Comparison of ENCODE assay signal across 17 cellular contexts in genomic region chr3:191382661-191383060, GRCh38. TPM values are rescaled to one million over a fixed set of nuclear protein-coding genes. Genes with fewer than 3 reads are reported as not detected.
DNase-seq lines count a peak whose midpoint lies in the region; ATAC-seq, FAIRE-seq and TF ChIP-seq lines count a peak whose summit lies in the region.
"Had no signal": no experiment of that assay in that cellular context is flagged by ENCODE, and none has a peak within 500 bp of the region (broad histone marks: within the 10 kb centered on the region; RNA-seq: fewer than 3 reads in every experiment).

No MANE protein-coding gene starts in this region.

- H4K20me1 ChIP-seq in GM12878 (ENCODE audit: control insufficient read depth, insufficient read depth), result no peaks in the 10 kb centered on the region

- H3K4me3 Mint-ChIP-seq in glutamatergic neuron (ENCODE audit: unreplicated experiment), result no peak overlapping the region
- H3K4me3 Mint-ChIP-seq: activated CD4-positive, alpha-beta T cell treated with anti-CD3 and anti-CD28 coated beads for 36 hours had no signal

- RAD21 ChIA-PET in GM12878 (lab: Charles Lee; ENCODE audit: unreplicated experiment), result interaction anchor here (0.7 to 2.6 kb wide), 9 partner anchors 10 to 140 kb away, joined by 3 to 17 read pairs (median 4); no protein-coding TSS in a partner anchor

- in situ Hi-C loops in GM12878 (cut with MboI), result no loop called here

- peak; percentile 73 for FAIRE-seq in GM12878 (lab: Jason Lieb, UNC)
- FAIRE-seq: bronchial epithelial cell, HepG2, small intestine had no signal

- H3K9me3 ChIP-seq in GM12878 (replicated peaks; ENCODE audit: control insufficient read depth, insufficient read depth, low read length), result no peaks in the 10 kb centered on the region
- H3K9me3 ChIP-seq in right cardiac atrium (ENCODE audit: control insufficient read depth, low read length), result no peaks in the 10 kb centered on the region

- no peak overlapping the region for H3K4me3 ChIP-seq in GM12865 (ENCODE audit: low read depth, low read length)
- no peak overlapping the region for H3K4me3 ChIP-seq in GM12878
- H3K4me3 ChIP-seq in right cardiac atrium (ENCODE audit: low read length), result no peak overlapping the region

- TF ChIP-seq POLR2A in GM12878 (IDR thresholded peaks at IDR 0.05; ENCODE audit: low read depth, low read length), result no peak

- H3K79me2 ChIP-seq in GM12878 (ENCODE audit: control insufficient read depth, insufficient read depth, low read length), result no peaks in the 10 kb centered on the region

- no peak overlapping the region for H3K4me2 ChIP-seq in GM12878 (ENCODE audit: control insufficient read depth, insufficient read depth)

- POLR2A ChIA-PET in GM12878 (lab: Charles Lee), result interaction anchor here (1.1 kb wide), 1 partner anchor 27 kb away, joined by 3 read pairs; no protein-coding TSS in a partner anchor

- no TSS peak for BruUV-seq in GM12878 (replicated peaks; lab: Mats Ljungman, UMichigan)

- H3K27ac Mint-ChIP-seq in glutamatergic neuron (ENCODE audit: unreplicated experiment), result no peak overlapping the region
- H3K27ac Mint-ChIP-seq: activated CD4-positive, alpha-beta T cell treated with anti-CD3 and anti-CD28 coated beads for 36 hours; activated naive CD4-positive, alpha-beta T cell treated with anti-CD3 and anti-CD28 coated beads, Interleukin-2, amount 50 U/mL, for 72 hours had no signal

- peaks cover 2% of the 10 kb centered on the region for H3K27me3 Mint-ChIP-seq in glutamatergic neuron (ENCODE audit: unreplicated experiment)
- H3K27me3 Mint-ChIP-seq: activated CD4-positive, alpha-beta T cell treated with anti-CD3 and anti-CD28 coated beads for 36 hours had no signal

- H3K9ac ChIP-seq in GM12878 (ENCODE audit: control insufficient read depth, insufficient read depth, low read length), result no peak overlapping the region

- TF ChIP-seq EP300 in GM12878 (IDR thresholded peaks at IDR 0.05; ENCODE audit: borderline replicate concordance in 1 of 2, control insufficient read depth in 1 of 2, low read depth in 2 of 2, low read length in 2 of 2), result no peak

- CTCF ChIA-PET in GM12878 (lab: Yijun Ruan, JAX), result interaction anchor here (0.6 to 2.3 kb wide), 13 partner anchors 9 to 247 kb away, joined by 3 to 8 read pairs (median 3); no protein-coding TSS in a partner anchor

- TF ChIP-seq RAD21 in GM12878 (IDR thresholded peaks at IDR 0.05; ENCODE audit: insufficient read depth, low read depth, low read length), result no peak

- H3K36me3 ChIP-seq in GM12878 (ENCODE audit: control insufficient read depth in 2 of 2, insufficient read depth in 2 of 2, low read length in 1 of 2), result peaks cover 5 to 28% of the 10 kb centered on the region in 2 experiments; a peak in 3 of 4 replicates

- SMC1A ChIA-PET in GM12878 (lab: Charles Lee; ENCODE audit: uncharacterized antibody, unreplicated experiment), result interaction anchor here (0.9 to 5.2 kb wide), 21 partner anchors 9 to 247 kb away, joined by 3 to 33 read pairs (median 5); no protein-coding TSS in a partner anchor

- H2AFZ ChIP-seq in GM12878 (ENCODE audit: control insufficient read depth, low read depth, low read length), result no peak overlapping the region

- TF ChIP-seq CTCF in GM12865 (IDR thresholded peaks at IDR 0.05; ENCODE audit: insufficient read depth, low read depth, low read length, missing control alignments), result no peak
- no peak for TF ChIP-seq CTCF in GM12878 (IDR thresholded peaks at IDR 0.05 in 2 of 3, conservative IDR thresholded peaks at IDR 0.05 in 1 of 3; ENCODE audit: control insufficient read depth in 2 of 3, extremely low read depth in 1 of 3, insufficient read depth in 1 of 3, low read depth in 3 of 3, low read length in 3 of 3)
- TF ChIP-seq CTCF in glutamatergic neuron (IDR thresholded peaks at IDR 0.05; ENCODE audit: partially characterized antibody, unreplicated experiment), result no peak

- H3K27me3 ChIP-seq in GM12878 (replicated peaks in 1 of 2; ENCODE audit: control insufficient read depth in 2 of 2, insufficient read depth in 2 of 2, low read length in 1 of 2), result no peaks in the 10 kb centered on the region
- H3K27me3 ChIP-seq in right cardiac atrium (ENCODE audit: control insufficient read depth, insufficient read depth), result no peaks in the 10 kb centered on the region

- H3K9me3 Mint-ChIP-seq in glutamatergic neuron (ENCODE audit: unreplicated experiment), result no peaks in the 10 kb centered on the region

- DNase-seq in GM12865 (ENCODE audit: low read depth) (peak; percentile 22), GM12878 (ENCODE audit: low read depth, low spot score) (no peak), T-helper 2 cell (no peak), glutamatergic neuron (no peak), right cardiac atrium (no peak)
- DNase-seq: ACHN; activated CD4-positive, alpha-beta T cell treated with anti-CD3 and anti-CD28 coated beads for 36 hours; NCI-H1417 treated with DMSO at 0.1 percent for 48 hours; small intestine had no signal

- WGBS in GM12878 (ENCODE audit: insufficient coverage, insufficient replicate concordance, low lambda C conversion rate, missing lambda C conversion rate), result 0% methylated on average over 1 of the region's 1 CpG
- 66% methylated on average over 1 of the region's 1 CpG for WGBS in right cardiac atrium

- intact Hi-C loops in GM12878 (cut with micrococcal nuclease; ENCODE audit: unreplicated experiment), result no loop called here
- intact Hi-C loops in right cardiac atrium (cut with DNase I), result loop anchor here in 3 of 4 donors (10.0 kb wide), 3 partner anchors 48 to 138 kb away; partner anchors contain the start of gene UTS2B (in 1 of the 3)

- ATAC-seq in GM21447 (IDR thresholded peaks at IDR 0.05; ENCODE audit: unreplicated experiment), result peak; percentile 68
- peak; percentile 72 for ATAC-seq in HG03432 (IDR thresholded peaks at IDR 0.05; ENCODE audit: unreplicated experiment)
- ATAC-seq in GM12878, result peak; percentile 60
- ATAC-seq in right cardiac atrium, result no peak
- ATAC-seq in HG02642 (IDR thresholded peaks at IDR 0.05; ENCODE audit: poor library complexity, unreplicated experiment), result no peak
- ATAC-seq: activated CD4-positive, alpha-beta T cell treated with anti-CD3 and anti-CD28 coated beads for 36 hours; activated naive CD4-positive, alpha-beta T cell treated with anti-CD3 and anti-CD28 coated beads, Interleukin-2, amount 50 U/mL, for 72 hours; HepG2 had no signal

- peaks cover 10% of the 10 kb centered on the region for H3K4me1 Mint-ChIP-seq in glutamatergic neuron (ENCODE audit: low read depth, unreplicated experiment)

- H3K4me1 ChIP-seq in GM12878 (ENCODE audit: control insufficient read depth, insufficient read depth, low read length) (peaks cover 17% of the 10 kb centered on the region), right cardiac atrium (ENCODE audit: control insufficient read depth, insufficient read depth, low read length) (peaks cover 7% of the 10 kb centered on the region)

- H3K27ac ChIP-seq in GM12878 (ENCODE audit: control insufficient read depth, insufficient read depth) (no peak overlapping the region), right cardiac atrium (ENCODE audit: low read length) (no peak overlapping the region)
- H3K27ac ChIP-seq: RWPE1 had no signal

- no peaks in the 10 kb centered on the region for H3K36me3 Mint-ChIP-seq in glutamatergic neuron (ENCODE audit: unreplicated experiment)
- H3K36me3 Mint-ChIP-seq: activated naive CD4-positive, alpha-beta T cell treated with anti-CD3 and anti-CD28 coated beads, Interleukin-2, amount 50 U/mL, for 72 hours had no signal

TF ChIP-seq in GM12878, 131 proteins besides CTCF, POLR2A, EP300 and RAD21 (continues in another document):
- no peak for TF ChIP-seq ZNF622 (IDR thresholded peaks at IDR 0.05)
- 0 out of 2 replicates have a peak, but pooled peaks have one; percentile 27 for TF ChIP-seq NFIC (IDR thresholded peaks at IDR 0.05; ENCODE audit: low read depth, low read length)
- TF ChIP-seq SREBF1 (IDR thresholded peaks at IDR 0.05; ENCODE audit: low read length), result no peak

RNA-seq across cellular contexts. Expression of gene UTS2B, which starts 52.3 kb away (rescaled TPM):
- 0.86 and 2.3 TPM in 2 replicates for total RNA-seq in GM12878 (2013; cell fraction: nucleolus; rRNA removed)
- total RNA-seq in GM12878 (2014; rRNA removed) (0.28 and 1.3 TPM in 2 replicates), GM12878 (2014; rRNA removed; fragmentation: Illumina TruSeq; extraction: Trizol) (0.36 and 0.64 TPM in 2 replicates), GM12878 (2021) (0.28 and 0.29 TPM in 2 replicates), glutamatergic neuron (ENCODE audit: unreplicated experiment) (not detected), right cardiac atrium (1 to 10 TPM in 1 of 4 donors, under 1 TPM in 3; 0.39 to 1.2 (median 0.43) TPM)
- not detected for polyA plus RNA-seq in GM12878 (2011; ENCODE audit: low read depth)
- polyA plus RNA-seq in GM12878 (2011; rRNA removed) (0.43 and 0.66 TPM in 2 replicates), GM12878 (2014; fragmentation: Illumina TruSeq; extraction: Trizol) (0.33 and 0.53 TPM in 2 replicates), GM12878 (2014; fragmentation: Nextera tagmentation; extraction: Ambion mirVana) (under 1 TPM; 0.15 to 0.45 TPM), GM12878 (2014; rRNA removed) (0.70 and 0.72 TPM in 2 replicates), GM12878 (2016; fragmentation: Nextera tagmentation; extraction: Ambion mirVana) (under 1 TPM; 0.45 to 0.48 TPM), right cardiac atrium (0.16 TPM)
- polyA plus RNA-seq in GM12878 (2011; cell fraction: cytosol; rRNA removed), result 0.23 and 0.49 TPM in 2 replicates
- polyA plus RNA-seq in GM12878 (2011; cell fraction: nucleus; rRNA removed), result 0.22 and 0.35 TPM in 2 replicates
- 0.32 TPM in 1 of 2 replicates, not detected in the other for polyA plus RNA-seq in GM12878 (2012)
- polyA minus RNA-seq in GM12878 (2011; rRNA and poly(A)+ RNA removed), result 1.5 and 1.8 TPM in 2 replicates
- not detected in 2 replicates for polyA minus RNA-seq in GM12878 (2011; cell fraction: cytosol; rRNA and poly(A)+ RNA removed)
- 2.4 and 3.5 TPM in 2 replicates for polyA minus RNA-seq in GM12878 (2011; cell fraction: nucleus; rRNA and poly(A)+ RNA removed)
- total RNA-seq: activated CD4-positive, alpha-beta T cell treated with anti-CD3 and anti-CD28 coated beads for 36 hours; activated naive CD4-positive, alpha-beta T cell treated with anti-CD3 and anti-CD28 coated beads, Interleukin-2, amount 50 U/mL, for 72 hours; bronchial epithelial cell; T-helper 1 cell treated with Interleukin-12 subunit alpha and Interleukin-12 subunit beta and Interleukin-4 antibody, amounts not matched to agents 30 ng/mL and 1 ng/mL, for 36 hours had no signal

RNA-seq across cellular contexts. Expression of gene CCDC50, which starts 53.5 kb away (rescaled TPM):
- total RNA-seq in GM12878 (2013; cell fraction: nucleolus; rRNA removed), result 191 and 209 TPM in 2 replicates
- total RNA-seq in GM12878 (2014; rRNA removed) (112 and 126 TPM in 2 replicates), GM12878 (2014; rRNA removed; fragmentation: Illumina TruSeq; extraction: Trizol) (117 and 123 TPM in 2 replicates), GM12878 (2021) (144 and 150 TPM in 2 replicates), glutamatergic neuron (ENCODE audit: unreplicated experiment) (144 TPM), right cardiac atrium (10 to 100 TPM; 47.6 to 67.5 (median 51.3) TPM)
- polyA plus RNA-seq in GM12878 (2011; ENCODE audit: low read depth), result 21.4 TPM
- polyA plus RNA-seq in GM12878 (2011; rRNA removed) (132 and 180 TPM in 2 replicates), GM12878 (2014; fragmentation: Illumina TruSeq; extraction: Trizol) (137 and 148 TPM in 2 replicates), GM12878 (2014; fragmentation: Nextera tagmentation; extraction: Ambion mirVana) (10 to 100 TPM; 46.7 to 61.5 TPM), GM12878 (2014; rRNA removed) (107 and 122 TPM in 2 replicates), GM12878 (2016; fragmentation: Nextera tagmentation; extraction: Ambion mirVana) (100 to 1,000 TPM; 127 to 130 TPM), right cardiac atrium (22.5 TPM)
- polyA plus RNA-seq in GM12878 (2011; cell fraction: cytosol; rRNA removed), result 60.1 and 71.2 TPM in 2 replicates
- 102 and 104 TPM in 2 replicates for polyA plus RNA-seq in GM12878 (2011; cell fraction: nucleus; rRNA removed)
- 32.8 and 42.2 TPM in 2 replicates for polyA plus RNA-seq in GM12878 (2012)
- 77.5 and 87.0 TPM in 2 replicates for polyA minus RNA-seq in GM12878 (2011; rRNA and poly(A)+ RNA removed)
- polyA minus RNA-seq in GM12878 (2011; cell fraction: cytosol; rRNA and poly(A)+ RNA removed), result 47.4 and 57.9 TPM in 2 replicates
- 127 and 198 TPM in 2 replicates for polyA minus RNA-seq in GM12878 (2011; cell fraction: nucleus; rRNA and poly(A)+ RNA removed)

Comparison
In these comparisons a context has a peak if more than half of its experiments do, and no peak if none do; other contexts are left out.
1. ATAC-seq: peak in GM21447 (single experiment), HG03432 (single experiment) and GM12878 (single experiment); none in right cardiac atrium (0 of 2) and HG02642 (single experiment).